In genomic region chr21:39386899-39387298, GRCh38 we compare ENCODE assay signal across 1 cellular context.
TF ChIP-seq lines count a peak whose summit lies in the region.

No MANE protein-coding gene starts in this region.

TF ChIP-seq in HepG2, 621 proteins besides CTCF, POLR2A, EP300 and RAD21:
- no peak for TF ChIP-seq ZNF24 (IDR thresholded peaks at IDR 0.05)
- no peak for TF ChIP-seq MXI1 (IDR thresholded peaks at IDR 0.05; ENCODE audit: borderline replicate concordance, low read depth, low read length)
- TF ChIP-seq ZMYM3 (CRISPR knock-in tag; IDR thresholded peaks at IDR 0.05), result peak; percentile 33; the same call in 1 of the 2 replicates
- TF ChIP-seq ZNF317 (CRISPR knock-in tag; IDR thresholded peaks at IDR 0.05), result no peak
- TF ChIP-seq ERF (CRISPR knock-in tag; IDR thresholded peaks at IDR 0.05), result no peak
- TF ChIP-seq NRL (CRISPR knock-in tag; IDR thresholded peaks at IDR 0.05; ENCODE audit: borderline replicate concordance), result no peak
- peak; percentile 99 for TF ChIP-seq ZNF121 (CRISPR knock-in tag; IDR thresholded peaks at IDR 0.05)
- TF ChIP-seq POLR2AphosphoS5 (IDR thresholded peaks at IDR 0.05; ENCODE audit: low read depth, low read length), result 0 out of 2 replicates have a peak, but pooled peaks have one; percentile 5
- TF ChIP-seq HOMEZ (CRISPR knock-in tag; IDR thresholded peaks at IDR 0.05; ENCODE audit: low read depth), result no peak
